Comparison of ENCODE assay signal across 1 cellular context in genomic region chr10:98910048-98910447, GRCh38.
TF ChIP-seq lines count a peak whose summit lies in the region.

No MANE protein-coding gene starts in this region.

TF ChIP-seq in K562, 482 proteins besides CTCF, POLR2A, EP300 and RAD21 (continued from another document and continues in another):
- TF ChIP-seq FOXM1 (IDR thresholded peaks at IDR 0.05; ENCODE audit: low read depth) (peak; percentile 92), FOXM1 (CRISPR knock-in tag; IDR thresholded peaks at IDR 0.05; ENCODE audit: low read depth) (no peak), TFE3 (CRISPR knock-in tag; IDR thresholded peaks at IDR 0.05) (no peak), MAFG (tag; conservative IDR thresholded peaks at IDR 0.05) (0 out of 2 replicates have a peak, but pooled peaks have one; percentile 41), ZEB2 (IDR thresholded peaks at IDR 0.05) (peak; percentile 60; the same call in 1 of the 2 replicates), SFPQ (IDR thresholded peaks at IDR 0.05; ENCODE audit: low read depth, low read length) (no peak), HIVEP1 (CRISPR knock-in tag; IDR thresholded peaks at IDR 0.05) (no peak), ZNF780A (CRISPR knock-in tag; IDR thresholded peaks at IDR 0.05) (no peak), POLR2G (IDR thresholded peaks at IDR 0.05; ENCODE audit: low read depth, low read length) (no peak), STAG1 (CRISPR knock-in tag; IDR thresholded peaks at IDR 0.05; ENCODE audit: borderline replicate concordance) (no peak), FOXP1 (CRISPR knock-in tag; IDR thresholded peaks at IDR 0.05) (no peak), SMAD4 (CRISPR knock-in tag; conservative IDR thresholded peaks at IDR 0.05) (peak; percentile 94), HDAC8 (tag; IDR thresholded peaks at IDR 0.05) (no peak), KLF1 (tag; IDR thresholded peaks at IDR 0.05) (no peak), ZNF134 (CRISPR knock-in tag; conservative IDR thresholded peaks at IDR 0.05) (no peak), E4F1 (CRISPR knock-in tag; IDR thresholded peaks at IDR 0.05; ENCODE audit: borderline replicate concordance) (no peak), KLF6 (CRISPR knock-in tag; IDR thresholded peaks at IDR 0.05; ENCODE audit: borderline replicate concordance) (no peak), SRF (CRISPR knock-in tag; IDR thresholded peaks at IDR 0.05) (peak in 1 of 2 experiments; percentile 19; a peak in 1 of 4 replicates), FOXJ3 (CRISPR knock-in tag; IDR thresholded peaks at IDR 0.05) (no peak), ZNF354B (CRISPR knock-in tag; IDR thresholded peaks at IDR 0.05) (no peak), PHF8 (IDR thresholded peaks at IDR 0.05; ENCODE audit: borderline replicate concordance, low read length) (no peak), HNRNPLL (IDR thresholded peaks at IDR 0.05; ENCODE audit: low read depth, low read length, poor library complexity, severe bottlenecking) (no peak), ZNF764 (CRISPR knock-in tag; IDR thresholded peaks at IDR 0.05; ENCODE audit: low read depth) (no peak), ZSCAN32 (CRISPR knock-in tag; IDR thresholded peaks at IDR 0.05) (no peak), ZNF324 (CRISPR knock-in tag; IDR thresholded peaks at IDR 0.05) (no peak), MXI1 (IDR thresholded peaks at IDR 0.05; ENCODE audit: low read depth, low read length) (no peak), MYC (IDR thresholded peaks at IDR 0.05; ENCODE audit: low read depth, low read length) (no peak), MYC (CRISPR knock-in tag; IDR thresholded peaks at IDR 0.05; ENCODE audit: borderline replicate concordance, low read depth) (no peak), E2F5 (CRISPR knock-in tag; IDR thresholded peaks at IDR 0.05) (no peak), NFXL1 (CRISPR knock-in tag; IDR thresholded peaks at IDR 0.05) (no peak), HNRNPL (IDR thresholded peaks at IDR 0.05; ENCODE audit: low read depth, low read length) (no peak), BRCA1 (IDR thresholded peaks at IDR 0.05) (no peak), BRCA1 (CRISPR knock-in tag; IDR thresholded peaks at IDR 0.05) (no peak), SIRT6 (IDR thresholded peaks at IDR 0.05; ENCODE audit: low read depth, low read length) (no peak), ARID3B (CRISPR knock-in tag; IDR thresholded peaks at IDR 0.05; ENCODE audit: borderline replicate concordance) (no peak), JUN (IDR thresholded peaks at IDR 0.05; ENCODE audit: borderline replicate concordance, low read depth, low read length) (peak; percentile 73; the same call in 1 of the 2 replicates), JUN (CRISPR knock-in tag; IDR thresholded peaks at IDR 0.05; ENCODE audit: borderline replicate concordance) (no peak), RBM39 (optimal IDR thresholded peaks at IDR 0.05; ENCODE audit: low read depth, low read length) (no peak), ZBTB1 (CRISPR knock-in tag; IDR thresholded peaks at IDR 0.05; ENCODE audit: borderline replicate concordance, low read depth) (no peak), ZNF232 (CRISPR knock-in tag; IDR thresholded peaks at IDR 0.05) (no peak), ZNF696 (CRISPR knock-in tag; conservative IDR thresholded peaks at IDR 0.05) (no peak), TARDBP (IDR thresholded peaks at IDR 0.05) (no peak), PRDM10 (IDR thresholded peaks at IDR 0.05; ENCODE audit: partially characterized antibody) (peak; percentile 12), ZNF583 (CRISPR knock-in tag; IDR thresholded peaks at IDR 0.05) (no peak), MIER1 (IDR thresholded peaks at IDR 0.05; ENCODE audit: low read depth) (no peak), HDAC3 (IDR thresholded peaks at IDR 0.05; ENCODE audit: borderline replicate concordance, partially characterized antibody) (peak; percentile 88), CC2D1A (IDR thresholded peaks at IDR 0.05) (peak; percentile 93), THAP7 (CRISPR knock-in tag; IDR thresholded peaks at IDR 0.05) (no peak), CUX1 (CRISPR knock-in tag; IDR thresholded peaks at IDR 0.05) (no peak), ZFP30 (CRISPR knock-in tag; IDR thresholded peaks at IDR 0.05; ENCODE audit: borderline replicate concordance) (no peak), ZNF785 (CRISPR knock-in tag; IDR thresholded peaks at IDR 0.05) (no peak), EHMT2 (IDR thresholded peaks at IDR 0.05) (peak; percentile 65; the same call in 1 of the 2 replicates)
